In the genomic region with DNA sequence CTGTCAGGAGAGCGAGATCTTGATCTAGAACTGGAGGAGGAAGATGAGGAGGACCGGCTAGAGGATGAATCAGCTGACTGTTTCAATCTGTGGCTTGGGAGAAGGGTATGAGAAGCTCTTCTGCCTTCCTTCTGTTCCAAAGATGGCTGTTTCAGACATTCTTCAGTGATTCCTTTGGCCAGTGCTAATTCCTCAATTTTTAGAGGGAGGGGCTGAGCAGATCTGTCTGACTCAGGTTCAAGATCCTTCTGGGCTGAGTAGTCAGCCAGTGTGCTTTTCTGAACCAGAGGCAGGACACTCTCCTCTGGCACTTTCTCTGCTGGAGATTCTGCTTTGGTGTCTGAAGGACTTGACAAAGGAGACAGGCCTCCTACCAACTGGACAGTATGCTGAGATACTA, we compare ENCODE assay signal across 14 cellular contexts. TPM values are rescaled to one million over a fixed set of nuclear protein-coding genes. Genes with fewer than 3 reads are reported as not detected.
DNase-seq lines count a peak whose midpoint lies in the region; ATAC-seq and TF ChIP-seq lines count a peak whose summit lies in the region.
"Had no signal": no experiment of that assay in that cellular context is flagged by ENCODE, and none has a peak within 500 bp of the region (broad histone marks: within the 10 kb centered on the region; RNA-seq: fewer than 3 reads in every experiment).

No MANE protein-coding gene starts in this region.

- peak overlapping the region; percentile 74 for H3K27ac Mint-ChIP-seq in endothelial cell (ENCODE audit: unreplicated experiment)
- peak overlapping the region; percentile 83 for H3K27ac Mint-ChIP-seq in progenitor cell of endocrine pancreas

- peaks cover 99 to 100% (median 100%) of the 10 kb centered on the region in 11 experiments for H3K36me3 ChIP-seq in BLaER1 treated with 17β-estradiol and CSF1 and Interleukin-3, amounts not matched to agents 10 nM and 100 nM
- H3K36me3 ChIP-seq in PC-3 (ENCODE audit: low read depth, low read length), result peaks cover 70% of the 10 kb centered on the region

- TF ChIP-seq CTCF in PC-3 (conservative IDR thresholded peaks at IDR 0.05; ENCODE audit: low read depth, low read length) (no peak), endothelial cell (IDR thresholded peaks at IDR 0.05; ENCODE audit: unreplicated experiment) (no peak), progenitor cell of endocrine pancreas (IDR thresholded peaks at IDR 0.05; ENCODE audit: unreplicated experiment) (no peak)

- peak overlapping the region; percentile 6 to 73 (median 33); a peak in 14 of 22 replicates for H3K9ac ChIP-seq in BLaER1 treated with 17β-estradiol and CSF1 and Interleukin-3, amounts not matched to agents 10 nM and 100 nM
- H3K9ac ChIP-seq in PC-3 (ENCODE audit: low read length), result no peak overlapping the region

- peak overlapping the region in 4 of 11 experiments; percentile 17 to 82 (median 60); a peak in 7 of 22 replicates for H3K4me2 ChIP-seq in BLaER1 treated with 17β-estradiol and CSF1 and Interleukin-3, amounts not matched to agents 10 nM and 100 nM
- H3K4me2 ChIP-seq in PC-3 (ENCODE audit: low read length), result peak overlapping the region; percentile 63

- CTCF ChIA-PET in PC-3 (lab: Charles Lee), result interaction anchor here (3.7 kb wide), 1 partner anchor 11 kb away, joined by 19 read pairs; no protein-coding TSS in a partner anchor

- H3K4me1 Mint-ChIP-seq in endothelial cell (ENCODE audit: unreplicated experiment), result no peaks in the 10 kb centered on the region
- H3K4me1 Mint-ChIP-seq in progenitor cell of endocrine pancreas (ENCODE audit: low read depth), result no peaks in the 10 kb centered on the region

- no peaks in the 10 kb centered on the region for H3K9me2 ChIP-seq in PC-3 (replicated peaks; ENCODE audit: low read length)

- 0 out of 2 replicates have a peak, but pooled peaks cover 8% of the 10 kb centered on the region for H3K79me2 ChIP-seq in PC-3 (ENCODE audit: low read length)

- H3K27me3 Mint-ChIP-seq in endothelial cell (ENCODE audit: unreplicated experiment) (peaks cover 2% of the 10 kb centered on the region), progenitor cell of endocrine pancreas (no peaks in the 10 kb centered on the region)

- ATAC-seq in PC-3 (no peak), HG03565 (IDR thresholded peaks at IDR 0.05; ENCODE audit: unreplicated experiment) (no peak), HG03439 (IDR thresholded peaks at IDR 0.05; ENCODE audit: unreplicated experiment) (no peak)
- ATAC-seq: GM12878, heart left ventricle had no signal

- peaks cover 0 to 86% (median 39%) of the 10 kb centered on the region in 11 experiments; a peak in 14 of 22 replicates for H4K20me1 ChIP-seq in BLaER1 treated with 17β-estradiol and CSF1 and Interleukin-3, amounts not matched to agents 10 nM and 100 nM
- H4K20me1 ChIP-seq in PC-3 (ENCODE audit: low read length), result no peaks in the 10 kb centered on the region

- no peaks in the 10 kb centered on the region for H3K27me3 ChIP-seq in BLaER1 treated with 17β-estradiol and CSF1 and Interleukin-3, amounts not matched to agents 10 nM and 100 nM
- H3K27me3 ChIP-seq in PC-3 (ENCODE audit: low read length), result no peaks in the 10 kb centered on the region
- H3K27me3 ChIP-seq: colonic mucosa, heart left ventricle had no signal

- H3K4me3 ChIP-seq in BLaER1 treated with 17β-estradiol and CSF1 and Interleukin-3, amounts not matched to agents 10 nM and 100 nM, result no peak overlapping the region; a peak in 1 of 20 replicates
- H3K4me3 ChIP-seq in PC-3 (ENCODE audit: low read length), result no peak overlapping the region
- H3K4me3 ChIP-seq: colonic mucosa, GM12878, heart left ventricle had no signal

- H3K4me3 Mint-ChIP-seq in endothelial cell (ENCODE audit: unreplicated experiment), result peak overlapping the region; percentile 78
- H3K4me3 Mint-ChIP-seq in progenitor cell of endocrine pancreas (ENCODE audit: low read depth), result no peak overlapping the region

- no peak for DNase-seq in PC-3
- no peak for DNase-seq in endothelial cell (ENCODE audit: low spot score)
- no peak for DNase-seq in progenitor cell of endocrine pancreas (ENCODE audit: low spot score, unreplicated experiment)
- no peak for DNase-seq in AML-193 (lab: John Stamatoyannopoulos, UW)
- no peak for DNase-seq in substantia nigra (lab: John Stamatoyannopoulos, UW)
- DNase-seq: Calu3, colonic mucosa, heart left ventricle had no signal

- peaks cover 31% of the 10 kb centered on the region for H3K36me3 Mint-ChIP-seq in endothelial cell (ENCODE audit: low read depth, unreplicated experiment)
- peaks cover 27% of the 10 kb centered on the region for H3K36me3 Mint-ChIP-seq in progenitor cell of endocrine pancreas (ENCODE audit: insufficient read depth)

- H3K9me3 Mint-ChIP-seq in endothelial cell (ENCODE audit: unreplicated experiment), result no peaks in the 10 kb centered on the region
- H3K9me3 Mint-ChIP-seq in progenitor cell of endocrine pancreas (ENCODE audit: low read depth), result no peaks in the 10 kb centered on the region

- H3F3A ChIP-seq in PC-3 (ENCODE audit: low read length, unreplicated experiment), result peaks cover 7% of the 10 kb centered on the region

- H3K9me3 ChIP-seq in BLaER1 treated with 17β-estradiol and CSF1 and Interleukin-3, amounts not matched to agents 10 nM and 100 nM (replicated peaks in 1 of 11), result no peaks in the 10 kb centered on the region
- no peaks in the 10 kb centered on the region for H3K9me3 ChIP-seq in PC-3 (ENCODE audit: low read length)
- H3K9me3 ChIP-seq: colonic mucosa, heart left ventricle had no signal

- H3K27ac ChIP-seq in BLaER1 treated with 17β-estradiol and CSF1 and Interleukin-3, amounts not matched to agents 10 nM and 100 nM, result peak overlapping the region in 6 of 11 experiments; percentile 10 to 82 (median 58); a peak in 10 of 22 replicates
- H3K27ac ChIP-seq in PC-3 (ENCODE audit: low read length) (peak overlapping the region; percentile 57; the same call in 1 of the 2 replicates), substantia nigra (ENCODE audit: low read depth, low read length, poor library complexity, severe bottlenecking) (no peak overlapping the region)

- intact Hi-C loops in PC-3 (cut with micrococcal nuclease), result loop anchor here (10.0 kb wide), 1 partner anchor 475 kb away; a partner anchor contains a TSS

- no peak overlapping the region for H2AFZ ChIP-seq in PC-3 (ENCODE audit: low read length)

- POLR2A ChIA-PET in PC-3 (lab: Charles Lee; ENCODE audit: unreplicated experiment), result no interaction called here

- peaks cover 0 to 68% (median 18%) of the 10 kb centered on the region in 10 experiments; a peak in 17 of 20 replicates for H3K4me1 ChIP-seq in BLaER1 treated with 17β-estradiol and CSF1 and Interleukin-3, amounts not matched to agents 10 nM and 100 nM
- peaks cover 26% of the 10 kb centered on the region for H3K4me1 ChIP-seq in PC-3 (ENCODE audit: insufficient read depth, low read length)
- H3K4me1 ChIP-seq: colonic mucosa had no signal

- BruUV-seq in PC-3 (replicated peaks; lab: Mats Ljungman, UMichigan), result no TSS peak

RNA-seq across cellular contexts. Expression of a gene that starts 15.2 kb away (rescaled TPM):
- total RNA-seq in PC-3 (2014; rRNA removed), result 112 and 116 TPM in 2 replicates
- 226 TPM for total RNA-seq in endothelial cell (ENCODE audit: unreplicated experiment)
- 439 and 458 TPM in 2 replicates for total RNA-seq in progenitor cell of endocrine pancreas

RNA-seq across cellular contexts. Expression of a gene that starts 15.6 kb away (rescaled TPM):
- total RNA-seq in PC-3 (2014; rRNA removed) (26.7 and 49.6 TPM in 2 replicates), endothelial cell (ENCODE audit: unreplicated experiment) (55.2 TPM), progenitor cell of endocrine pancreas (42.2 and 45.8 TPM in 2 replicates)

RNA-seq across cellular contexts. Expression of a gene that starts 22.4 kb away (rescaled TPM):
- total RNA-seq in PC-3 (2014; rRNA removed), result 14.8 and 16.4 TPM in 2 replicates
- total RNA-seq in endothelial cell (ENCODE audit: unreplicated experiment), result 13.6 TPM
- 23.7 and 25.1 TPM in 2 replicates for total RNA-seq in progenitor cell of endocrine pancreas

RNA-seq across cellular contexts. Expression of a gene that starts 25.1 kb away (rescaled TPM):
- not detected in 2 replicates for total RNA-seq in PC-3 (2014; rRNA removed)
- not detected for total RNA-seq in endothelial cell (ENCODE audit: unreplicated experiment)
- not detected in 2 replicates for total RNA-seq in progenitor cell of endocrine pancreas
- total RNA-seq: Calu3, colonic mucosa, GM12878, heart left ventricle, lung microvascular endothelial cell, RPMI7951 had no signal

RNA-seq across cellular contexts. Expression of a gene that starts 37.7 kb away (rescaled TPM):
- total RNA-seq in PC-3 (2014; rRNA removed), result not detected in 2 replicates
- total RNA-seq in endothelial cell (ENCODE audit: unreplicated experiment), result not detected
- total RNA-seq in progenitor cell of endocrine pancreas, result not detected in 2 replicates
- total RNA-seq: Calu3, colonic mucosa, GM12878, heart left ventricle, lung microvascular endothelial cell, RPMI7951 had no signal
